Comparison of ENCODE assay signal across 2 cellular contexts in the genomic region with DNA sequence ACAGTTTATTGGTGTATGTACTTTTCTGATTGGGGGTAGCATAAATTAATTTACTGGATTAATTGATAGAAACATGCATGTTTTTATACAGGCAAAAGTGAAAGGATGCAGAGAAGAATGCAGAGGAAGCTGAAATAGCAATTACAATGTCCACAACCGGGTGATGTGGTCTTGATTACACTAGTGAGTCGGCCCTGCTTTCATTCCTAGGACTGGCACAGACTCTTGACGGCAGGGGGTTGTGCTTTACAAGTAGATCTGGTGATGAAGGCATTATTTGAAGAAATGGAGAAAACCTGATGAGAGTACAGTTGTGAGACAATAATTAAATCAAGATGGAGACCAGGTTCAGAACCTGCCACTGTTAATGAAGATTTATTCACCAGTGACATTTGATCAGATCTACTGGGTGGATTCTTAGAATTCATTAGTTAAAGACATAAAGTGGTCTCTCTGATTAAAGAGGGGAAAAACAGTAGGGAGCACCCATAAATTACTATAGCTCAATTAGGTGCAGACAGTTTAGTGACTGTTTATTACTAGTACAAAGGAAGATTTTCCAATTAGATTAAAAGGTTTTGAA.
A peak's percentile ranks its signal among the peaks of the same experiment; 100 is the strongest.
TF ChIP-seq lines count a peak whose summit lies in the region.

No MANE protein-coding gene starts in this region.

TF ChIP-seq in SK-N-SH treated with all-trans-retinoic acid at 6 μM for 48 hours, 23 proteins besides CTCF, POLR2A, EP300 and RAD21 (continued from another document):
- TF ChIP-seq ARNTL (CRISPR knock-in tag; IDR thresholded peaks at IDR 0.05; ENCODE audit: borderline replicate concordance, low read depth) = no peak
- no peak for TF ChIP-seq POU6F1 (CRISPR knock-in tag; IDR thresholded peaks at IDR 0.05; ENCODE audit: borderline replicate concordance, low read depth)
- no peak for TF ChIP-seq ZC3H10 (CRISPR knock-in tag; IDR thresholded peaks at IDR 0.05)
- TF ChIP-seq ZFP30 (CRISPR knock-in tag; IDR thresholded peaks at IDR 0.05) = no peak
- TF ChIP-seq ZNF8 (CRISPR knock-in tag; IDR thresholded peaks at IDR 0.05) = no peak
- no peak for TF ChIP-seq PPARA (CRISPR knock-in tag; IDR thresholded peaks at IDR 0.05; ENCODE audit: borderline replicate concordance)
- TF ChIP-seq TSHZ2 (CRISPR knock-in tag; IDR thresholded peaks at IDR 0.05) = no peak
- TF ChIP-seq, protein P1, sequence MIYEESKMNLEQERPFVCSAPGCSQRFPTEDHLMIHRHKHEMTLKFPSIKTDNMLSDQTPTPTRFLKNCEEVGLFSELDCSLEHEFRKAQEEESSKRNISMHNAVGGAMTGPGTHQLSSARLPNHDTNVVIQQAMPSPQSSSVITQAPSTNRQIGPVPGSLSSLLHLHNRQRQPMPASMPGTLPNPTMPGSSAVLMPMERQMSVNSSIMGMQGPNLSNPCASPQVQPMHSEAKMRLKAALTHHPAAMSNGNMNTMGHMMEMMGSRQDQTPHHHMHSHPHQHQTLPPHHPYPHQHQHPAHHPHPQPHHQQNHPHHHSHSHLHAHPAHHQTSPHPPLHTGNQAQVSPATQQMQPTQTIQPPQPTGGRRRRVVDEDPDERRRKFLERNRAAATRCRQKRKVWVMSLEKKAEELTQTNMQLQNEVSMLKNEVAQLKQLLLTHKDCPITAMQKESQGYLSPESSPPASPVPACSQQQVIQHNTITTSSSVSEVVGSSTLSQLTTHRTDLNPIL (CRISPR knock-in tag; IDR thresholded peaks at IDR 0.05; ENCODE audit: low read depth) = no peak
- TF ChIP-seq ZNF565 (CRISPR knock-in tag; conservative IDR thresholded peaks at IDR 0.05; ENCODE audit: low read depth) = no peak
- TF ChIP-seq CSDC2 (CRISPR knock-in tag; IDR thresholded peaks at IDR 0.05) = no peak
- TF ChIP-seq ESRRG (CRISPR knock-in tag; IDR thresholded peaks at IDR 0.05) = no peak
- TF ChIP-seq ISL1 (CRISPR knock-in tag; IDR thresholded peaks at IDR 0.05) = peak; percentile 61
- no peak for TF ChIP-seq CSRNP3 (CRISPR knock-in tag; IDR thresholded peaks at IDR 0.05)
- TF ChIP-seq BACH2 (CRISPR knock-in tag; IDR thresholded peaks at IDR 0.05; ENCODE audit: borderline replicate concordance) = no peak
- TF ChIP-seq TCF4 (CRISPR knock-in tag; IDR thresholded peaks at IDR 0.05; ENCODE audit: borderline replicate concordance) = peak; percentile 34; the same call in 1 of the 2 replicates
- no peak for TF ChIP-seq ZFP3 (CRISPR knock-in tag; IDR thresholded peaks at IDR 0.05)

TF ChIP-seq in SK-N-SH, 30 proteins besides CTCF, POLR2A, EP300 and RAD21 (continued from another document):
- TF ChIP-seq FOXM1 (IDR thresholded peaks at IDR 0.05; ENCODE audit: low read depth) (no peak), FOSL2 (IDR thresholded peaks at IDR 0.05; ENCODE audit: borderline replicate concordance, low read depth) (no peak)
